Comparison of ENCODE assay signal across 8 cellular contexts in genomic region chr20:18057106-18057993, GRCh38. TPM values are rescaled to one million over a fixed set of nuclear protein-coding genes. Genes with fewer than 3 reads are reported as not detected.
A peak's percentile ranks its signal among the peaks of the same experiment; 100 is the strongest.
DNase-seq lines count a peak whose midpoint lies in the region; ATAC-seq and TF ChIP-seq lines count a peak whose summit lies in the region.

TSS of gene OVOL2 (minus strand) at chr20:18057916. CDS start at chr20:18057634, 282 bp downstream.

- peaks cover 29% of the 10 kb centered on the region for H3K4me1 Mint-ChIP-seq in WTC11

- H3K9me3 ChIP-seq in HEK293 (ENCODE audit: control insufficient read depth, insufficient read depth, low read depth, low read length), result no peaks in the 10 kb centered on the region
- no peaks in the 10 kb centered on the region for H3K9me3 ChIP-seq in iPS-18c (ENCODE audit: control insufficient read depth, insufficient read depth, low read length)

- TF ChIP-seq CTCF in HEK293 (tag by site-specific recombination; IDR thresholded peaks at IDR 0.05) (no peak), WTC11 (IDR thresholded peaks at IDR 0.05) (no peak)

- peaks cover 33% of the 10 kb centered on the region for H3K27me3 Mint-ChIP-seq in WTC11 (ENCODE audit: low read depth)

- no peaks in the 10 kb centered on the region for H3K36me3 Mint-ChIP-seq in WTC11

- H3K4me3 Mint-ChIP-seq in WTC11, result peak within 1 kb of the TSS; percentile 73

- DNase-seq in AG20443 (ENCODE audit: low spot score) (peak; percentile 20), WTC11 (ENCODE audit: low spot score) (peak; percentile 83), T-helper 9 cell (no peak)
- peak; percentile 31 for DNase-seq in stimulated activated CD8-positive, alpha-beta memory T cell treated with anti-CD3 and anti-CD28 coated beads, Interleukin-4, amount 100 ng/mL, for 48 hours

- H3K27ac ChIP-seq in HEK293 (ENCODE audit: extremely low read depth, low read depth, low read length), result peak within 1 kb of the TSS; percentile 53; the same call in 1 of the 2 replicates

- POLR2A ChIA-PET in HEK293 (lab: Yijun Ruan, JAX), result interaction anchor here (0.7 to 1.7 kb wide), 3 partner anchors 36 to 410 kb away, joined by 3 to 5 read pairs (median 3); partner anchors contain the start of genes DZANK1, POLR3F and ZNF133
- POLR2A ChIA-PET in WTC11 (lab: Charles Lee), result interaction anchor here (0.7 to 1.5 kb wide), 2 partner anchors 62 to 117 kb away, joined by 3 read pairs; no protein-coding TSS in a partner anchor

- H3K4me3 ChIP-seq in HEK293 (ENCODE audit: low read depth, low read length) (peak within 1 kb of the TSS; percentile 41), iPS-18c (ENCODE audit: insufficient read depth, low read depth, low read length) (peak within 1 kb of the TSS; percentile 73)

- no peaks in the 10 kb centered on the region for H3K36me3 ChIP-seq in HEK293 (ENCODE audit: control insufficient read depth in 2 of 2, insufficient read depth in 1 of 2, low read length in 2 of 2)

- peak within 1 kb of the TSS; percentile 13; the same call in 1 of the 2 replicates for H3K27ac Mint-ChIP-seq in WTC11

- H3K4me1 ChIP-seq in HEK293 (ENCODE audit: control insufficient read depth, insufficient read depth, low read length), result peaks cover 2% of the 10 kb centered on the region; the same call in 1 of the 2 replicates

- ATAC-seq in WTC11 (peak; percentile 16), HG02938 (IDR thresholded peaks at IDR 0.05; ENCODE audit: unreplicated experiment) (no peak), GM19452 (IDR thresholded peaks at IDR 0.05; ENCODE audit: unreplicated experiment) (no peak)

- H3K9me3 Mint-ChIP-seq in WTC11, result no peaks in the 10 kb centered on the region

- CTCF ChIA-PET in HEK293 (lab: Yijun Ruan, JAX) (interaction anchor here (0.5 to 0.7 kb wide), 2 partner anchors 11 to 1605 kb away, joined by 3 to 4 read pairs; no protein-coding TSS in a partner anchor), WTC11 (lab: Charles Lee) (interaction anchor here (0.6 to 1.4 kb wide), 5 partner anchors 13 to 375 kb away, joined by 3 to 4 read pairs (median 3); partner anchors contain the start of gene RRBP1)

TF ChIP-seq in HEK293, 187 proteins besides CTCF, POLR2A, EP300 and RAD21:
- TF ChIP-seq ZBTB20 (tag by site-specific recombination; IDR thresholded peaks at IDR 0.05), result peak; percentile 50; the same call in 1 of the 2 replicates
- TF ChIP-seq ZSCAN30 (tag by site-specific recombination; IDR thresholded peaks at IDR 0.05), result no peak
TF ChIP-seq in HEK293: peak in this region for 1.

TF ChIP-seq in WTC11, 78 proteins besides CTCF, POLR2A, EP300 and RAD21:
- TF ChIP-seq SMAD3 (CRISPR knock-in tag; IDR thresholded peaks at IDR 0.05; ENCODE audit: borderline replicate concordance), result no peak
- no peak for TF ChIP-seq JAZF1 (CRISPR knock-in tag; IDR thresholded peaks at IDR 0.05)
- TF ChIP-seq, protein P1, sequence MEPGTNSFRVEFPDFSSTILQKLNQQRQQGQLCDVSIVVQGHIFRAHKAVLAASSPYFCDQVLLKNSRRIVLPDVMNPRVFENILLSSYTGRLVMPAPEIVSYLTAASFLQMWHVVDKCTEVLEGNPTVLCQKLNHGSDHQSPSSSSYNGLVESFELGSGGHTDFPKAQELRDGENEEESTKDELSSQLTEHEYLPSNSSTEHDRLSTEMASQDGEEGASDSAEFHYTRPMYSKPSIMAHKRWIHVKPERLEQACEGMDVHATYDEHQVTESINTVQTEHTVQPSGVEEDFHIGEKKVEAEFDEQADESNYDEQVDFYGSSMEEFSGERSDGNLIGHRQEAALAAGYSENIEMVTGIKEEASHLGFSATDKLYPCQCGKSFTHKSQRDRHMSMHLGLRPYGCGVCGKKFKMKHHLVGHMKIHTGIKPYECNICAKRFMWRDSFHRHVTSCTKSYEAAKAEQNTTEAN (CRISPR knock-in tag; IDR thresholded peaks at IDR 0.05), result 0 out of 2 replicates have a peak, but pooled peaks have one; percentile 18
- TF ChIP-seq, protein P2, sequence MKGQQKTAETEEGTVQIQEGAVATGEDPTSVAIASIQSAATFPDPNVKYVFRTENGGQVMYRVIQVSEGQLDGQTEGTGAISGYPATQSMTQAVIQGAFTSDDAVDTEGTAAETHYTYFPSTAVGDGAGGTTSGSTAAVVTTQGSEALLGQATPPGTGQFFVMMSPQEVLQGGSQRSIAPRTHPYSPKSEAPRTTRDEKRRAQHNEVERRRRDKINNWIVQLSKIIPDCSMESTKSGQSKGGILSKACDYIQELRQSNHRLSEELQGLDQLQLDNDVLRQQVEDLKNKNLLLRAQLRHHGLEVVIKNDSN (CRISPR knock-in tag; IDR thresholded peaks at IDR 0.05), result 0 out of 2 replicates have a peak, but pooled peaks have one; percentile 0
- TF ChIP-seq FOXK1 (CRISPR knock-in tag; IDR thresholded peaks at IDR 0.05), result peak; percentile 83
- TF ChIP-seq GRHL2 (CRISPR knock-in tag; IDR thresholded peaks at IDR 0.05; ENCODE audit: insufficient replicate concordance, severe bottlenecking), result peak; percentile 17
- no peak for TF ChIP-seq SP1 (CRISPR knock-in tag; conservative IDR thresholded peaks at IDR 0.05)
- 0 out of 2 replicates have a peak, but pooled peaks have one; percentile 32 for TF ChIP-seq E2F5 (CRISPR knock-in tag; IDR thresholded peaks at IDR 0.05)
- TF ChIP-seq, protein P3, sequence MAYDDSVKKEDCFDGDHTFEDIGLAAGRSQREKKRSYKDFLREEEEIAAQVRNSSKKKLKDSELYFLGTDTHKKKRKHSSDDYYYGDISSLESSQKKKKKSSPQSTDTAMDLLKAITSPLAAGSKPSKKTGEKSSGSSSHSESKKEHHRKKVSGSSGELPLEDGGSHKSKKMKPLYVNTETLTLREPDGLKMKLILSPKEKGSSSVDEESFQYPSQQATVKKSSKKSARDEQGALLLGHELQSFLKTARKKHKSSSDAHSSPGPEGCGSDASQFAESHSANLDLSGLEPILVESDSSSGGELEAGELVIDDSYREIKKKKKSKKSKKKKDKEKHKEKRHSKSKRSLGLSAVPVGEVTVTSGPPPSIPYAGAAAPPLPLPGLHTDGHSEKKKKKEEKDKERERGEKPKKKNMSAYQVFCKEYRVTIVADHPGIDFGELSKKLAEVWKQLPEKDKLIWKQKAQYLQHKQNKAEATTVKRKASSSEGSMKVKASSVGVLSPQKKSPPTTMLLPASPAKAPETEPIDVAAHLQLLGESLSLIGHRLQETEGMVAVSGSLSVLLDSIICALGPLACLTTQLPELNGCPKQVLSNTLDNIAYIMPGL (CRISPR knock-in tag; IDR thresholded peaks at IDR 0.05), result peak; percentile 4; the same call in 1 of the 2 replicates

RNA-seq across cellular contexts. Expression of gene OVOL2, which starts in this region (rescaled TPM):
- 9.8 to 11.0 TPM (median 10.4 TPM) in 3 replicates for total RNA-seq in WTC11 (2021)
